1 cellular context compared by ENCODE assay signal in genomic region chr5:130652178-130652577, GRCh38.
TF ChIP-seq lines count a peak whose summit lies in the region.

No MANE protein-coding gene starts in this region.

TF ChIP-seq in WTC11, 78 proteins besides CTCF, POLR2A, EP300 and RAD21 (continued from another document):
- TF ChIP-seq, protein P1, sequence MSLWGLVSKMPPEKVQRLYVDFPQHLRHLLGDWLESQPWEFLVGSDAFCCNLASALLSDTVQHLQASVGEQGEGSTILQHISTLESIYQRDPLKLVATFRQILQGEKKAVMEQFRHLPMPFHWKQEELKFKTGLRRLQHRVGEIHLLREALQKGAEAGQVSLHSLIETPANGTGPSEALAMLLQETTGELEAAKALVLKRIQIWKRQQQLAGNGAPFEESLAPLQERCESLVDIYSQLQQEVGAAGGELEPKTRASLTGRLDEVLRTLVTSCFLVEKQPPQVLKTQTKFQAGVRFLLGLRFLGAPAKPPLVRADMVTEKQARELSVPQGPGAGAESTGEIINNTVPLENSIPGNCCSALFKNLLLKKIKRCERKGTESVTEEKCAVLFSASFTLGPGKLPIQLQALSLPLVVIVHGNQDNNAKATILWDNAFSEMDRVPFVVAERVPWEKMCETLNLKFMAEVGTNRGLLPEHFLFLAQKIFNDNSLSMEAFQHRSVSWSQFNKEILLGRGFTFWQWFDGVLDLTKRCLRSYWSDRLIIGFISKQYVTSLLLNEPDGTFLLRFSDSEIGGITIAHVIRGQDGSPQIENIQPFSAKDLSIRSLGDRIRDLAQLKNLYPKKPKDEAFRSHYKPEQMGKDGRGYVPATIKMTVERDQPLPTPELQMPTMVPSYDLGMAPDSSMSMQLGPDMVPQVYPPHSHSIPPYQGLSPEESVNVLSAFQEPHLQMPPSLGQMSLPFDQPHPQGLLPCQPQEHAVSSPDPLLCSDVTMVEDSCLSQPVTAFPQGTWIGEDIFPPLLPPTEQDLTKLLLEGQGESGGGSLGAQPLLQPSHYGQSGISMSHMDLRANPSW (CRISPR knock-in tag; conservative IDR thresholded peaks at IDR 0.05; ENCODE audit: low read depth), result no peak
- TF ChIP-seq, protein P2, sequence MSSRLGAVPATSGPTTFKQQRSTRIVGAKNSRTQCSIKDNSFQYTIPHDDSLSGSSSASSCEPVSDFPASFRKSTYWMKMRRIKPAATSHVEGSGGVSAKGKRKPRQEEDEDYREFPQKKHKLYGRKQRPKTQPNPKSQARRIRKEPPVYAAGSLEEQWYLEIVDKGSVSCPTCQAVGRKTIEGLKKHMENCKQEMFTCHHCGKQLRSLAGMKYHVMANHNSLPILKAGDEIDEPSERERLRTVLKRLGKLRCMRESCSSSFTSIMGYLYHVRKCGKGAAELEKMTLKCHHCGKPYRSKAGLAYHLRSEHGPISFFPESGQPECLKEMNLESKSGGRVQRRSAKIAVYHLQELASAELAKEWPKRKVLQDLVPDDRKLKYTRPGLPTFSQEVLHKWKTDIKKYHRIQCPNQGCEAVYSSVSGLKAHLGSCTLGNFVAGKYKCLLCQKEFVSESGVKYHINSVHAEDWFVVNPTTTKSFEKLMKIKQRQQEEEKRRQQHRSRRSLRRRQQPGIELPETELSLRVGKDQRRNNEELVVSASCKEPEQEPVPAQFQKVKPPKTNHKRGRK (CRISPR knock-in tag; IDR thresholded peaks at IDR 0.05; ENCODE audit: borderline replicate concordance), result no peak
- TF ChIP-seq GTF2I (CRISPR knock-in tag; conservative IDR thresholded peaks at IDR 0.05) (no peak), ZNF532 (CRISPR knock-in tag; IDR thresholded peaks at IDR 0.05; ENCODE audit: borderline replicate concordance) (no peak), NR1H2 (CRISPR knock-in tag; IDR thresholded peaks at IDR 0.05) (no peak), GABPB1 (CRISPR knock-in tag; IDR thresholded peaks at IDR 0.05) (no peak), ZNF317 (CRISPR knock-in tag; IDR thresholded peaks at IDR 0.05; ENCODE audit: borderline replicate concordance, low read depth) (no peak), FOXJ3 (CRISPR knock-in tag; IDR thresholded peaks at IDR 0.05; ENCODE audit: borderline replicate concordance) (no peak), CREB1 (CRISPR knock-in tag; IDR thresholded peaks at IDR 0.05) (no peak)
- TF ChIP-seq, protein P3, sequence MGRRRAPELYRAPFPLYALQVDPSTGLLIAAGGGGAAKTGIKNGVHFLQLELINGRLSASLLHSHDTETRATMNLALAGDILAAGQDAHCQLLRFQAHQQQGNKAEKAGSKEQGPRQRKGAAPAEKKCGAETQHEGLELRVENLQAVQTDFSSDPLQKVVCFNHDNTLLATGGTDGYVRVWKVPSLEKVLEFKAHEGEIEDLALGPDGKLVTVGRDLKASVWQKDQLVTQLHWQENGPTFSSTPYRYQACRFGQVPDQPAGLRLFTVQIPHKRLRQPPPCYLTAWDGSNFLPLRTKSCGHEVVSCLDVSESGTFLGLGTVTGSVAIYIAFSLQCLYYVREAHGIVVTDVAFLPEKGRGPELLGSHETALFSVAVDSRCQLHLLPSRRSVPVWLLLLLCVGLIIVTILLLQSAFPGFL (CRISPR knock-in tag; IDR thresholded peaks at IDR 0.05; ENCODE audit: borderline replicate concordance), result no peak
